In genomic region chr16:48740964-48741363, GRCh38 we compare ENCODE assay signal across 34 cellular contexts.
"Had no signal": no experiment of that assay in that cellular context is flagged by ENCODE, and none has a peak within 500 bp of the region (broad histone marks: within the 10 kb centered on the region; RNA-seq: fewer than 3 reads in every experiment).

No MANE protein-coding gene starts in this region.

- H3K9ac ChIP-seq: KMS-11 had no signal

- H3K36me3 ChIP-seq: MG63 had no signal

- DNase-seq: Karpas-422, Kasumi-1, KG1, MG63, NCI-H1048, NCI-H1092, NCI-H1092 treated with DMSO at 0.1 percent for 48 hours, NCI-H1105, NCI-H1105 treated with DMSO at 0.1 percent for 48 hours, NCI-H1417, NCI-H1417 treated with DMSO at 0.1 percent for 48 hours, NCI-H1436, NCI-H1436 treated with DMSO at 0.1 percent for 48 hours, NCI-H146, NCI-H1694 treated with DMSO at 0.1 percent for 48 hours, NCI-H187, NCI-H187 treated with DMSO at 0.1 percent for 48 hours, NCI-H1930, NCI-H2029, NCI-H2029 treated with DMSO at 0.1 percent for 48 hours, NCI-H2081, NCI-H2081 treated with DMSO at 0.1 percent for 48 hours, NCI-H2107, NCI-H2171, NCI-H2171 treated with DMSO at 0.1 percent for 48 hours, NCI-H2227 treated with DMSO at 0.1 percent for 48 hours, NCI-H226, NCI-H345, NCI-H446, NCI-H446 treated with DMSO at 0.1 percent for 48 hours, NCI-H510A, NCI-H510A treated with DMSO at 0.1 percent for 48 hours, NCI-H524 had no signal

- H3K27ac ChIP-seq: KMS-11 had no signal

- H3K27me3 ChIP-seq: MG63 had no signal

- H3K4me2 ChIP-seq: KMS-11 had no signal

- H3K9me3 ChIP-seq: MG63 had no signal

- H3K4me3 ChIP-seq: MG63 had no signal
